14 cellular contexts compared by ENCODE assay signal in the genomic region with DNA sequence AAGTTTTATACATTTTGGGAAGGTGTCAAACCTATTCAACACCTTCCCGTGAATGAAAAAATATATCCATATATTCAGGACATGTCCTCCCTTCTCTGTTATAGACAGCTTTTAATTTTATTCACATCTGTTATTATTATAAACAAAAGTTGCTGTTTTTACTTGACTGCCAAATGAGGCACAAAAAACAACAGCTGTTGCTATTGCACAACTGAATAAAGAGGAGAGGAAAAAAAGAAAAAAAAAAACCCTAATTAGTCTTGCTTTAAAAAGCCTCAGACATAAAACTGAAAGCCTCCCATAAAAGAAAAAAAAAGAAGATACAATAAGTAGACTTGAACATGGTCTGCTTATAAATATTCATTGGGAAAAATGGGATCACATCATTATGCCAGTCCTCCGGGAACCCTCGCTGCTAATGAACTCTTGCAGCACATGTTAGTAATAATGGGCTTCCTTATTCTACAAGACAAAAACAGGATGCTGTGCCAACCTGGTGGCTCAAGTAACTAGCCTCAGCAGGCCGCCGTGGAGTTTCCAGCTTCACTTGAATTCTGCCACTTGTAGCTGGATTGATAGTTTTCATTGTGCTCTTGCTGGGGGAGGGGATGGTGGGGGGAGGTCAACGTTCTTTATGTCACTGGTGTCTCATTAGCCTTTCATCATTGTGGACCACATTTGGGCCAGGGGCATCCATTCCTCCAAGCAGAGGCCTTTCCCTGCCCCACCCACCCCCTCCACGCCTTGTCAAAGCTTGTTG.
A peak's percentile ranks its signal among the peaks of the same experiment; 100 is the strongest.
DNase-seq lines count a peak whose midpoint lies in the region; ATAC-seq and TF ChIP-seq lines count a peak whose summit lies in the region.
"Had no signal": no experiment of that assay in that cellular context is flagged by ENCODE, and none has a peak within 500 bp of the region (broad histone marks: within the 10 kb centered on the region; RNA-seq: fewer than 3 reads in every experiment).

No MANE protein-coding gene starts in this region.

- TF ChIP-seq EP300 in upper lobe of left lung (IDR thresholded peaks at IDR 0.05): no peak

- H3K27me3 ChIP-seq in upper lobe of left lung: no peaks in the 10 kb centered on the region
- H3K27me3 ChIP-seq in foreskin keratinocyte: peaks cover 2% of the 10 kb centered on the region

- H3K4me3 ChIP-seq in upper lobe of left lung: no peak overlapping the region

- H3K27ac ChIP-seq in upper lobe of left lung (peak overlapping the region; percentile 11 to 26 (median 12)), foreskin keratinocyte (no peak overlapping the region)
- H3K27ac ChIP-seq: 22Rv1, VCaP had no signal

- TF ChIP-seq CTCF in MCF 10A (IDR thresholded peaks at IDR 0.05; ENCODE audit: unreplicated experiment) (no peak), upper lobe of left lung (IDR thresholded peaks at IDR 0.05) (no peak), foreskin keratinocyte (conservative IDR thresholded peaks at IDR 0.05) (no peak)

- 48 to 70% methylated on average over 7 of the region's 7 CpGs for WGBS in upper lobe of left lung, 2 donors

- POLR2A ChIA-PET in MCF 10A (lab: Yijun Ruan, JAX): interaction anchor here (1.0 to 1.2 kb wide), 3 partner anchors 7 to 21 kb away, joined by 4 to 6 read pairs (median 4); no protein-coding TSS in a partner anchor

- no peaks in the 10 kb centered on the region for H3K27me3 Mint-ChIP-seq in MCF 10A (ENCODE audit: insufficient read depth, unreplicated experiment)

- no peaks in the 10 kb centered on the region for H3K9me3 Mint-ChIP-seq in MCF 10A (ENCODE audit: unreplicated experiment)
- H3K9me3 Mint-ChIP-seq: activated T-cell treated with anti-CD3 and anti-CD28 coated beads, Interleukin-2, amount 50 U/mL, for 4 hours had no signal

- intact Hi-C loops in MCF 10A (cut with micrococcal nuclease): no loop called here

- H3K4me1 Mint-ChIP-seq in MCF 10A (ENCODE audit: insufficient read depth, unreplicated experiment): peaks cover 33% of the 10 kb centered on the region

- no TSS peak for BruUV-seq in MCF 10A (replicated peaks; lab: Mats Ljungman, UMichigan)

- H3K4me1 ChIP-seq in upper lobe of left lung: peaks cover 0 to 12% (median 0%) of the 10 kb centered on the region in 4 donors
- H3K4me1 ChIP-seq in foreskin keratinocyte: peaks cover 15% of the 10 kb centered on the region

- CTCF ChIA-PET in MCF 10A (lab: Yijun Ruan, JAX): interaction anchor here (0.6 to 1.0 kb wide), 7 partner anchors 15 to 316 kb away, joined by 3 to 5 read pairs (median 3); no protein-coding TSS in a partner anchor

- no peaks in the 10 kb centered on the region for H3K9me3 ChIP-seq in upper lobe of left lung

- peak overlapping the region; percentile 18 for H3K27ac Mint-ChIP-seq in MCF 10A (ENCODE audit: low read depth, unreplicated experiment)

- H3K36me3 Mint-ChIP-seq in MCF 10A (ENCODE audit: insufficient read depth, unreplicated experiment): no peaks in the 10 kb centered on the region

- TF ChIP-seq POLR2A in upper lobe of left lung (IDR thresholded peaks at IDR 0.05): no peak

- ATAC-seq in upper lobe of left lung (ENCODE audit: low FRiP score in 2 of 2) (no peak), foreskin keratinocyte (no peak)
- ATAC-seq: activated T-cell treated with anti-CD3 and anti-CD28 coated beads, Interleukin-2, amount 50 U/mL, for 4 hours had no signal

- peaks cover 0 to 9% (median 2%) of the 10 kb centered on the region in 4 donors for H3K36me3 ChIP-seq in upper lobe of left lung

- H3K4me3 Mint-ChIP-seq in MCF 10A (ENCODE audit: unreplicated experiment): no peak overlapping the region
- H3K4me3 Mint-ChIP-seq: activated T-cell treated with anti-CD3 and anti-CD28 coated beads, Interleukin-2, amount 50 U/mL, for 4 hours had no signal

- DNase-seq in DMS79 treated with DMSO at 0.1 percent for 48 hours (lab: John Stamatoyannopoulos, UW) (peak; percentile 9), DMS79 (lab: John Stamatoyannopoulos, UW) (no peak), MCF 10A (ENCODE audit: unreplicated experiment) (peak; percentile 24), iPS DF 19.7 (ENCODE audit: low read depth, low spot score) (peak; percentile 20), upper lobe of left lung (no peak), NCI-H510A treated with DMSO at 0.1 percent for 48 hours (lab: John Stamatoyannopoulos, UW) (no peak), foreskin keratinocyte (no peak), COLO668 (lab: John Stamatoyannopoulos, UW; ENCODE audit: unreplicated experiment) (no peak)
- DNase-seq: activated T-cell treated with anti-CD3 and anti-CD28 coated beads, Interleukin-2, amount 50 U/mL, for 4 hours; foreskin melanocyte; NCI-H187; small intestine had no signal

Comparison
In these comparisons a context has a peak if more than half of its experiments do, and no peak if none do; other contexts are left out.
1. DNase-seq: peak in DMS79 treated with DMSO at 0.1 percent for 48 hours (single experiment), MCF 10A (single experiment) and iPS DF 19.7 (single experiment); none in DMS79 (single experiment), upper lobe of left lung (0 of 2), NCI-H510A treated with DMSO at 0.1 percent for 48 hours (single experiment), foreskin keratinocyte (0 of 2) and COLO668 (single experiment).